Comparison of ENCODE assay signal across 19 cellular contexts in genomic region chr2:25230626-25231311, GRCh38.
DNase-seq lines count a peak whose midpoint lies in the region; ATAC-seq and TF ChIP-seq lines count a peak whose summit lies in the region.
"Had no signal": no experiment of that assay in that cellular context is flagged by ENCODE, and none has a peak within 500 bp of the region (broad histone marks: within the 10 kb centered on the region; RNA-seq: fewer than 3 reads in every experiment).

No MANE protein-coding gene starts in this region.

- peak overlapping the region; percentile 16 for H3K23ac ChIP-seq in neuronal stem cell (ENCODE audit: low read depth, low read length, poor library complexity)

- peaks cover 29% of the 10 kb centered on the region; the same call in 1 of the 2 replicates for H3F3A ChIP-seq in GM23338 (replicated peaks; ENCODE audit: low read depth)

- DNase-seq in NCI-H82 (lab: John Stamatoyannopoulos, UW) (peak; percentile 46), NCI-H82 treated with DMSO at 0.1 percent for 48 hours (lab: John Stamatoyannopoulos, UW; ENCODE audit: unreplicated experiment) (no peak), GM23338 (ENCODE audit: low spot score) (no peak), cerebellar cortex (ENCODE audit: low spot score) (peak; percentile 15), neuronal stem cell (ENCODE audit: low spot score) (no peak), NCI-H226 (no peak), DMS153 (lab: John Stamatoyannopoulos, UW) (no peak)
- DNase-seq: activated CD4-positive, CD25-positive, alpha-beta regulatory T cell; activated naive CD8-positive, alpha-beta T cell treated with anti-CD3 and anti-CD28 coated beads, Interleukin-2, amount 10 ng/mL, durations not matched to agents 7 days and 5 days; brain microvascular endothelial cell; KBM-7; NCI-H526 treated with DMSO at 0.1 percent for 48 hours; SJCRH30; stimulated activated CD4-positive, alpha-beta T cell treated with anti-CD3 and anti-CD28 coated beads, Interleukin-4, amount 100 ng/mL, for 24 hours had no signal

- no peaks in the 10 kb centered on the region; the same call in 2 of the 3 replicates for H3K9me3 Mint-ChIP-seq in GM23338
- H3K9me3 Mint-ChIP-seq: activated naive CD8-positive, alpha-beta T cell treated with anti-CD3 and anti-CD28 coated beads, Interleukin-2, amount 10 ng/mL, durations not matched to agents 7 days and 5 days; neural progenitor cell had no signal

- H3K9me2 ChIP-seq in GM23338 (ENCODE audit: insufficient read depth), result no peaks in the 10 kb centered on the region

- H3K36me3 Mint-ChIP-seq in GM23338 (ENCODE audit: low read depth), result peaks cover 45% of the 10 kb centered on the region

- peaks cover 20% of the 10 kb centered on the region for H3K4me1 ChIP-seq in GM23338 (ENCODE audit: insufficient read depth)
- H3K4me1 ChIP-seq in neuronal stem cell (ENCODE audit: control insufficient read depth in 2 of 2, insufficient read depth in 1 of 2, low read depth in 1 of 2, low read length in 2 of 2), result peaks cover 6 to 9% of the 10 kb centered on the region in 2 donors

- H2BK12ac ChIP-seq in neuronal stem cell (ENCODE audit: low read length), result no peak overlapping the region

- H3K14ac ChIP-seq in neuronal stem cell (ENCODE audit: low read length), result no peak overlapping the region

- peaks cover 33% of the 10 kb centered on the region for H3K27me3 Mint-ChIP-seq in GM23338 (ENCODE audit: insufficient read depth, low read depth, poor library complexity)
- H3K27me3 Mint-ChIP-seq: activated naive CD8-positive, alpha-beta T cell treated with anti-CD3 and anti-CD28 coated beads, Interleukin-2, amount 10 ng/mL, durations not matched to agents 7 days and 5 days had no signal

- no peak overlapping the region for H3K4ac ChIP-seq in neuronal stem cell (ENCODE audit: low read length)

- no peak overlapping the region for H4K8ac ChIP-seq in neuronal stem cell (ENCODE audit: low read depth, low read length)

- no peak overlapping the region for H2BK5ac ChIP-seq in neuronal stem cell (ENCODE audit: low read length)

- no CpG with 5 or more reads among the region's 13 CpGs for WGBS in neuronal stem cell (ENCODE audit: extremely low coverage in 2 of 2, insufficient read length in 2 of 2, insufficient replicate concordance in 1 of 2), 2 donors

- H3K4me1 Mint-ChIP-seq in GM23338, result peaks cover 37% of the 10 kb centered on the region

- H2BK15ac ChIP-seq in neuronal stem cell (ENCODE audit: low read length), result peak overlapping the region; percentile 6

- peak overlapping the region; percentile 41 for H2AK5ac ChIP-seq in neuronal stem cell (ENCODE audit: low read depth, low read length)

- ATAC-seq in GM23338 (peak; percentile 9), HG02981 (IDR thresholded peaks at IDR 0.05; ENCODE audit: unreplicated experiment) (no peak)

- H3K27ac ChIP-seq in GM23338 (ENCODE audit: low read depth), result no peak overlapping the region
- H3K27ac ChIP-seq in neuronal stem cell (replicated peaks; ENCODE audit: low read length), result no peak overlapping the region
- H3K27ac ChIP-seq: brain microvascular endothelial cell, C4-2B, HL-60, neural progenitor cell, SJCRH30 had no signal

- H3K9ac ChIP-seq in neuronal stem cell (ENCODE audit: low read depth, low read length, poor library complexity), result peak overlapping the region; percentile 10
- H3K9ac ChIP-seq: neural progenitor cell had no signal

- no peak overlapping the region for H3K4me3 ChIP-seq in GM23338
- no peak overlapping the region for H3K4me3 ChIP-seq in neuronal stem cell (ENCODE audit: low read length in 2 of 2)
- H3K4me3 ChIP-seq: neural progenitor cell, SJCRH30, smooth muscle cell had no signal

- peaks cover 9% of the 10 kb centered on the region for H4K20me1 ChIP-seq in GM23338 (replicated peaks; ENCODE audit: insufficient read depth)

- H3K36me3 ChIP-seq in GM23338 (ENCODE audit: insufficient read depth), result peaks cover 23% of the 10 kb centered on the region
- H3K36me3 ChIP-seq in neuronal stem cell (replicated peaks in 1 of 2; ENCODE audit: control insufficient read depth in 2 of 2, insufficient read depth in 2 of 2, low read length in 2 of 2), result peaks cover 27 to 45% of the 10 kb centered on the region in 2 donors
- H3K36me3 ChIP-seq: neural progenitor cell had no signal

- no peaks in the 10 kb centered on the region for H3K79me1 ChIP-seq in neuronal stem cell (ENCODE audit: low read depth, low read length)

- peak overlapping the region; percentile 62; the same call in 1 of the 2 replicates for H3K27ac Mint-ChIP-seq in GM23338
- H3K27ac Mint-ChIP-seq: neural progenitor cell had no signal

- no peak for TF ChIP-seq CTCF in GM23338 (conservative IDR thresholded peaks at IDR 0.05; ENCODE audit: low read depth in 2 of 2)

- H3K9me3 ChIP-seq in neuronal stem cell (replicated peaks in 1 of 2; ENCODE audit: control insufficient read depth in 2 of 2, insufficient read depth in 1 of 2, low read depth in 1 of 2, low read length in 2 of 2), result no peaks in the 10 kb centered on the region
- H3K9me3 ChIP-seq: SJCRH30 had no signal

- no peak overlapping the region for H3K18ac ChIP-seq in neuronal stem cell (ENCODE audit: low read length)

- no peak overlapping the region for H2AFZ ChIP-seq in GM23338
- no peak overlapping the region for H2AFZ ChIP-seq in neuronal stem cell (ENCODE audit: low read length)
- H2AFZ ChIP-seq: neural progenitor cell had no signal

- H3K27me3 ChIP-seq in GM23338 (ENCODE audit: insufficient read depth), result no peaks in the 10 kb centered on the region
- H3K27me3 ChIP-seq in neuronal stem cell (ENCODE audit: control insufficient read depth in 3 of 3, insufficient read depth in 3 of 3, low read depth in 1 of 3, low read length in 3 of 3), result no peaks in the 10 kb centered on the region
- H3K27me3 ChIP-seq: brain microvascular endothelial cell, neural progenitor cell, SJCRH30 had no signal

- H3K4me3 Mint-ChIP-seq in GM23338, result no peak overlapping the region
- H3K4me3 Mint-ChIP-seq: activated naive CD8-positive, alpha-beta T cell treated with anti-CD3 and anti-CD28 coated beads, Interleukin-2, amount 10 ng/mL, durations not matched to agents 7 days and 5 days; neural progenitor cell had no signal

- H4K91ac ChIP-seq in neuronal stem cell (ENCODE audit: low read depth, low read length, poor library complexity), result no peak overlapping the region

- H2BK120ac ChIP-seq in neuronal stem cell (ENCODE audit: low read depth, low read length), result no peak overlapping the region

- H3K4me2 ChIP-seq in GM23338, result no peak overlapping the region
- H3K4me2 ChIP-seq in neuronal stem cell (ENCODE audit: insufficient read depth, low read length, poor library complexity, severe bottlenecking), result no peak overlapping the region
- H3K4me2 ChIP-seq: neural progenitor cell, smooth muscle cell had no signal

- no peaks in the 10 kb centered on the region for H3K79me2 ChIP-seq in GM23338 (replicated peaks; ENCODE audit: insufficient read depth)

TF ChIP-seq in GM23338, 12 proteins besides CTCF, POLR2A, EP300 and RAD21:
- no peak; the same call in none of the 2 replicates for TF ChIP-seq POLR2AphosphoS5 (IDR thresholded peaks at IDR 0.05; ENCODE audit: low read depth)
- TF ChIP-seq STAT1 (IDR thresholded peaks at IDR 0.05; ENCODE audit: unreplicated experiment), result no peak
- no peak for TF ChIP-seq REST (IDR thresholded peaks at IDR 0.05; ENCODE audit: unreplicated experiment)
- TF ChIP-seq ETS1 (IDR thresholded peaks at IDR 0.05), result no peak
- no peak for TF ChIP-seq CREB1 (CRISPR knock-in tag; IDR thresholded peaks at IDR 0.05; ENCODE audit: low read depth)
- no peak for TF ChIP-seq EZH2 (IDR thresholded peaks at IDR 0.05; ENCODE audit: low read depth, unreplicated experiment)
- TF ChIP-seq JUNB (IDR thresholded peaks at IDR 0.05; ENCODE audit: unreplicated experiment), result no peak
- TF ChIP-seq ZNF114 (CRISPR knock-in tag; IDR thresholded peaks at IDR 0.05), result no peak
- no peak for TF ChIP-seq ZNF331 (CRISPR knock-in tag; IDR thresholded peaks at IDR 0.05; ENCODE audit: low read depth)
- TF ChIP-seq NANOG (IDR thresholded peaks at IDR 0.05; ENCODE audit: borderline replicate concordance), result no peak
- TF ChIP-seq EZH2phosphoT487 (IDR thresholded peaks at IDR 0.05; ENCODE audit: unreplicated experiment), result no peak

Comparison
In these comparisons a context has a peak if more than half of its experiments do, and no peak if none do; other contexts are left out.
1. DNase-seq: peak in NCI-H82 (single experiment) and cerebellar cortex (single experiment); none in NCI-H82 treated with DMSO at 0.1 percent for 48 hours (single experiment), GM23338 (single experiment), neuronal stem cell (single experiment), NCI-H226 (single experiment) and DMS153 (single experiment).